Comparison of ENCODE assay signal across 8 cellular contexts in the genomic region with DNA sequence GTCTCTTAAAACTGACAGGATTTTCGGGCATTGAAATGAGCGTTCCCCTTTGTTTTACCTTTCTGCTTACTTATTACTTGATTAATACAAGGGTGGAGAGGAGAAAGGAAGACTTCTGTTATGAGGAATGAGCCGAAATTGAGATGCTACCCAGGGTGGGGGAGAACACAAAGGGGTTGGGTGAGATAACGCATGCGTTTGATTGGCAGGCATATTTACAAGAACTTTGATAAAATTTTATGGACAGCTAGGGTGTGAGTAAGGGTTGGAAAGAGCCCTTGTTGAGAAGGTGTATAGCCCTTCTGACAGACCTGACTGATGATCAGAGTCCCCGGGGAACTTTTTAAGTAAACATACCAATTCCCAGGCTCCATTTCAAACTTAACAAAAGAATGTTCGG. TPM values are rescaled to one million over a fixed set of nuclear protein-coding genes. Genes with fewer than 3 reads are reported as not detected.
A peak's percentile ranks its signal among the peaks of the same experiment; 100 is the strongest.
DNase-seq lines count a peak whose midpoint lies in the region; ATAC-seq and TF ChIP-seq lines count a peak whose summit lies in the region.

No MANE protein-coding gene starts in this region.

- peak overlapping the region; percentile 76 for H3K4me3 ChIP-seq in Caco-2 (ENCODE audit: low read depth, low read length)
- H3K4me3 ChIP-seq in kidney epithelial cell (ENCODE audit: low read depth, low read length): peak overlapping the region; percentile 95
- peak overlapping the region; percentile 35 to 88 (median 86) for H3K4me3 ChIP-seq in thyroid gland (replicated peaks in 1 of 3)

- peak overlapping the region; percentile 94 for H3K27ac Mint-ChIP-seq in Caco-2 (ENCODE audit: unreplicated experiment)
- peak overlapping the region; percentile 96 for H3K27ac Mint-ChIP-seq in activated naive CD8-positive, alpha-beta T cell treated with anti-CD3 and anti-CD28 coated beads, Interleukin-2, amount 10 ng/mL, durations not matched to agents 7 days and 5 days

- no TSS peak for BruUV-seq in Caco-2 (replicated peaks; lab: Mats Ljungman, UMichigan)

- no peaks in the 10 kb centered on the region for H3K9me3 Mint-ChIP-seq in Caco-2 (ENCODE audit: unreplicated experiment)
- no peaks in the 10 kb centered on the region for H3K9me3 Mint-ChIP-seq in activated naive CD8-positive, alpha-beta T cell treated with anti-CD3 and anti-CD28 coated beads, Interleukin-2, amount 10 ng/mL, durations not matched to agents 7 days and 5 days

- H3K4me1 Mint-ChIP-seq in Caco-2 (ENCODE audit: low read depth, unreplicated experiment): peaks cover 10% of the 10 kb centered on the region
- H3K4me1 Mint-ChIP-seq in activated naive CD8-positive, alpha-beta T cell treated with anti-CD3 and anti-CD28 coated beads, Interleukin-2, amount 10 ng/mL, durations not matched to agents 7 days and 5 days: peaks cover 41% of the 10 kb centered on the region

- H3K36me3 ChIP-seq in Caco-2 (ENCODE audit: control insufficient read depth, insufficient read depth, low read length) (no peaks in the 10 kb centered on the region), kidney epithelial cell (ENCODE audit: control insufficient read depth, insufficient read depth, low read length) (no peaks in the 10 kb centered on the region), thyroid gland (no peaks in the 10 kb centered on the region)

- POLR2A ChIA-PET in Caco-2 (lab: Charles Lee): no interaction called here
- POLR2A ChIA-PET in activated naive CD8-positive, alpha-beta T cell treated with anti-CD3 and anti-CD28 coated beads, Interleukin-2, amount 10 ng/mL, durations not matched to agents 7 days and 5 days (lab: Charles Lee): interaction anchor here (0.6 to 3.3 kb wide), 5 partner anchors 43 to 151 kb away, joined by 3 to 114 read pairs (median 3); a partner anchor contains a TSS

- TF ChIP-seq CTCF in Caco-2 (IDR thresholded peaks at IDR 0.05; ENCODE audit: insufficient read depth in 1 of 2, low read depth in 1 of 2, low read length in 1 of 2, severe bottlenecking in 1 of 2, unreplicated experiment in 1 of 2): no peak
- TF ChIP-seq CTCF in kidney epithelial cell (IDR thresholded peaks at IDR 0.05; ENCODE audit: insufficient read depth, low read length, poor library complexity, severe bottlenecking): no peak
- TF ChIP-seq CTCF in thyroid gland (IDR thresholded peaks at IDR 0.05): no peak

- H3K4me3 Mint-ChIP-seq in Caco-2 (ENCODE audit: unreplicated experiment): peak overlapping the region; percentile 92
- H3K4me3 Mint-ChIP-seq in activated naive CD8-positive, alpha-beta T cell treated with anti-CD3 and anti-CD28 coated beads, Interleukin-2, amount 10 ng/mL, durations not matched to agents 7 days and 5 days: peak overlapping the region; percentile 100

- CTCF ChIA-PET in Caco-2 (lab: Charles Lee): no interaction called here

- no peak for TF ChIP-seq POLR2A in thyroid gland (IDR thresholded peaks at IDR 0.05)

- peak; percentile 0 for ATAC-seq in HG02852 (IDR thresholded peaks at IDR 0.05; ENCODE audit: unreplicated experiment)
- no peak for ATAC-seq in activated naive CD8-positive, alpha-beta T cell treated with anti-CD3 and anti-CD28 coated beads, Interleukin-2, amount 10 ng/mL, durations not matched to agents 7 days and 5 days (ENCODE audit: low read depth)

- intact Hi-C loops in Caco-2 (cut with micrococcal nuclease; ENCODE audit: unreplicated experiment): loop anchor here (5.0 to 10.0 kb wide), 3 partner anchors 79 to 851 kb away; a partner anchor contains a TSS
- intact Hi-C loops in thyroid gland (cut with DNase I): no loop called here

- no peaks in the 10 kb centered on the region for H3K27me3 Mint-ChIP-seq in Caco-2 (ENCODE audit: insufficient read depth, unreplicated experiment)
- no peaks in the 10 kb centered on the region for H3K27me3 Mint-ChIP-seq in activated naive CD8-positive, alpha-beta T cell treated with anti-CD3 and anti-CD28 coated beads, Interleukin-2, amount 10 ng/mL, durations not matched to agents 7 days and 5 days

- H3K27ac ChIP-seq in thyroid gland: peak overlapping the region; percentile 87 to 100 (median 99)

- peak in 1 of 2 experiments; percentile 1 for DNase-seq in Caco-2
- no peak for DNase-seq in activated naive CD8-positive, alpha-beta T cell treated with anti-CD3 and anti-CD28 coated beads, Interleukin-2, amount 10 ng/mL, durations not matched to agents 7 days and 5 days
- no peak for DNase-seq in kidney epithelial cell (ENCODE audit: low read depth)
- DNase-seq in thyroid gland: no peak
- no peak for DNase-seq in SHP77 treated with DMSO at 0.1 percent for 48 hours (lab: John Stamatoyannopoulos, UW)
- DNase-seq in NAMALWA (ENCODE audit: low spot score): no peak
- no peak for DNase-seq in MV-4-11 (lab: John Stamatoyannopoulos, UW)

- 11% methylated on average over 7 of the region's 7 CpGs for WGBS in thyroid gland, 2 donors

- H3K36me3 Mint-ChIP-seq in Caco-2 (ENCODE audit: insufficient read depth, unreplicated experiment): peaks cover 25% of the 10 kb centered on the region
- H3K36me3 Mint-ChIP-seq in activated naive CD8-positive, alpha-beta T cell treated with anti-CD3 and anti-CD28 coated beads, Interleukin-2, amount 10 ng/mL, durations not matched to agents 7 days and 5 days: peaks cover 36% of the 10 kb centered on the region

- H3K27me3 ChIP-seq in Caco-2 (replicated peaks; ENCODE audit: control insufficient read depth, insufficient read depth, low read length): no peaks in the 10 kb centered on the region
- no peaks in the 10 kb centered on the region for H3K27me3 ChIP-seq in kidney epithelial cell (ENCODE audit: control insufficient read depth, insufficient read depth, low read length)
- no peaks in the 10 kb centered on the region for H3K27me3 ChIP-seq in thyroid gland

- H3K4me1 ChIP-seq in Caco-2 (no peaks in the 10 kb centered on the region), thyroid gland (peaks cover 12 to 15% of the 10 kb centered on the region in 2 donors)

- H3K9me3 ChIP-seq in Caco-2: no peaks in the 10 kb centered on the region
- H3K9me3 ChIP-seq in thyroid gland: no peaks in the 10 kb centered on the region

RNA-seq across cellular contexts. Expression of a gene that starts 1.8 kb away (rescaled TPM):
- total RNA-seq in Caco-2 (2022) (24.3 and 26.4 TPM in 2 replicates), kidney epithelial cell (18.6 and 19.4 TPM in 2 replicates), thyroid gland (10 to 100 TPM; 10.7 to 62.7 (median 27.4) TPM)
- total RNA-seq in activated naive CD8-positive, alpha-beta T cell treated with anti-CD3 and anti-CD28 coated beads, Interleukin-2, amount 10 ng/mL, durations not matched to agents 7 days and 5 days: 10 to 100 TPM; 83.6 to 86.7 TPM
